8 cellular contexts compared by ENCODE assay signal in genomic region chr19:10112895-10113591, GRCh38. TPM values are rescaled to one million over a fixed set of nuclear protein-coding genes. Genes with fewer than 3 reads are reported as not detected.
DNase-seq lines count a peak whose midpoint lies in the region; ATAC-seq and TF ChIP-seq lines count a peak whose summit lies in the region.

No MANE protein-coding gene starts in this region.

- DNase-seq in GM03348 (ENCODE audit: low spot score) (peak; percentile 64), MM.1S (peak; percentile 46), hippocampal formation (lab: John Stamatoyannopoulos, UW) (no peak)
- DNase-seq in activated CD4-positive, alpha-beta T cell treated with anti-CD3 and anti-CD28 coated beads for 4 hours = peak; percentile 70 to 72
- peak in 9 of 10 donors; percentile 38 to 78 (median 57) for DNase-seq in naive thymus-derived CD8-positive, alpha-beta T cell

- H3K27me3 ChIP-seq in MM.1S (replicated peaks; ENCODE audit: insufficient read depth, low read length) = no peaks in the 10 kb centered on the region

- H3K4me1 ChIP-seq in MM.1S (ENCODE audit: low read length) = peaks cover 23% of the 10 kb centered on the region

- no peaks in the 10 kb centered on the region for H3K9me2 ChIP-seq in MM.1S (replicated peaks; ENCODE audit: insufficient read depth, low read length)

- POLR2A ChIA-PET in naive thymus-derived CD8-positive, alpha-beta T cell (lab: Charles Lee) = interaction anchor here (0.6 to 12.3 kb wide), 6 partner anchors 7 to 192 kb away, joined by 5 to 116 read pairs (median 54); partner anchors contain the start of genes ANGPTL6, DNMT1 and PPAN

- peaks cover 89% of the 10 kb centered on the region for H3K4me1 Mint-ChIP-seq in dendritic cell treated with granulocyte-macrophage colony-stimulating factor and Interleukin-4, amounts not matched to agents 40 ng/mL and 50 ng/mL, for 4 days (ENCODE audit: low read depth)
- H3K4me1 Mint-ChIP-seq in naive thymus-derived CD8-positive, alpha-beta T cell = peaks cover 19 to 58% (median 45%) of the 10 kb centered on the region in 4 donors

- H3K36me3 Mint-ChIP-seq in dendritic cell treated with granulocyte-macrophage colony-stimulating factor and Interleukin-4, amounts not matched to agents 40 ng/mL and 50 ng/mL, for 4 days (ENCODE audit: low read depth) = peaks cover 100% of the 10 kb centered on the region
- H3K36me3 Mint-ChIP-seq in naive thymus-derived CD8-positive, alpha-beta T cell = peaks cover 0 to 68% (median 11%) of the 10 kb centered on the region in 3 donors

- H3K4me3 ChIP-seq in MM.1S (ENCODE audit: low read length) = no peak overlapping the region

- no peaks in the 10 kb centered on the region for H3K27me3 Mint-ChIP-seq in dendritic cell treated with granulocyte-macrophage colony-stimulating factor and Interleukin-4, amounts not matched to agents 40 ng/mL and 50 ng/mL, for 4 days
- no peaks in the 10 kb centered on the region for H3K27me3 Mint-ChIP-seq in naive thymus-derived CD8-positive, alpha-beta T cell

- H4K20me1 ChIP-seq in MM.1S (ENCODE audit: insufficient read depth, low read length) = no peaks in the 10 kb centered on the region

- peak; percentile 60 to 61 for ATAC-seq in naive thymus-derived CD8-positive, alpha-beta T cell
- no peak for ATAC-seq in GM18907 (IDR thresholded peaks at IDR 0.05; ENCODE audit: unreplicated experiment)
- no peak for ATAC-seq in GM21528 (IDR thresholded peaks at IDR 0.05; ENCODE audit: low FRiP score, unreplicated experiment)

- H3K27ac Mint-ChIP-seq in dendritic cell treated with granulocyte-macrophage colony-stimulating factor and Interleukin-4, amounts not matched to agents 40 ng/mL and 50 ng/mL, for 4 days = peak overlapping the region; percentile 98
- peak overlapping the region; percentile 75 to 97 (median 89) for H3K27ac Mint-ChIP-seq in naive thymus-derived CD8-positive, alpha-beta T cell

- peaks cover 16% of the 10 kb centered on the region for H3K36me3 ChIP-seq in MM.1S (replicated peaks; ENCODE audit: insufficient read depth, low read length)

- no peak overlapping the region for H2AFZ ChIP-seq in MM.1S (ENCODE audit: low read length)

- H3K27ac ChIP-seq in MM.1S (ENCODE audit: low read length) = peak overlapping the region; percentile 39; the same call in 1 of the 2 replicates

- H3K9ac ChIP-seq in MM.1S (ENCODE audit: low read length) = no peak overlapping the region

- no peaks in the 10 kb centered on the region for H3K9me3 Mint-ChIP-seq in dendritic cell treated with granulocyte-macrophage colony-stimulating factor and Interleukin-4, amounts not matched to agents 40 ng/mL and 50 ng/mL, for 4 days
- H3K9me3 Mint-ChIP-seq in naive thymus-derived CD8-positive, alpha-beta T cell = no peaks in the 10 kb centered on the region

- peak; percentile 65 for TF ChIP-seq CTCF in MM.1S (IDR thresholded peaks at IDR 0.05; ENCODE audit: low read length)

- H3K9me3 ChIP-seq in MM.1S (replicated peaks; ENCODE audit: insufficient read depth, low read length) = no peaks in the 10 kb centered on the region

- peaks cover 36% of the 10 kb centered on the region for H3K79me2 ChIP-seq in MM.1S (ENCODE audit: low read length)

- intact Hi-C loops in dendritic cell treated with granulocyte-macrophage colony-stimulating factor and Interleukin-4, amounts not matched to agents 40 ng/mL and 50 ng/mL, for 4 days (cut with micrococcal nuclease) = no loop called here

- no peak overlapping the region for H3K4me2 ChIP-seq in MM.1S (ENCODE audit: low read depth, low read length)

- H3K4me3 Mint-ChIP-seq in dendritic cell treated with granulocyte-macrophage colony-stimulating factor and Interleukin-4, amounts not matched to agents 40 ng/mL and 50 ng/mL, for 4 days = peak overlapping the region; percentile 98
- H3K4me3 Mint-ChIP-seq in naive thymus-derived CD8-positive, alpha-beta T cell = peak overlapping the region; percentile 41 to 87 (median 62)

- peaks cover 37% of the 10 kb centered on the region for H3F3A ChIP-seq in MM.1S (ENCODE audit: insufficient read depth, low read length)

RNA-seq across cellular contexts. Expression of gene P2RY11, which starts 1.6 kb away (rescaled TPM):
- 10 to 100 TPM; 61.4 to 68.0 TPM for total RNA-seq in naive thymus-derived CD8-positive, alpha-beta T cell
- 1 to 10 TPM; 2.2 to 4.2 (median 2.9) TPM for polyA plus RNA-seq in naive thymus-derived CD8-positive, alpha-beta T cell

RNA-seq across cellular contexts. Expression of gene EIF3G, which starts 6.7 kb away (rescaled TPM):
- 100 to 1,000 TPM; 363 to 378 TPM for total RNA-seq in naive thymus-derived CD8-positive, alpha-beta T cell
- polyA plus RNA-seq in naive thymus-derived CD8-positive, alpha-beta T cell = 100 to 1,000 TPM; 226 to 282 (median 269) TPM

RNA-seq across cellular contexts. Expression of gene PPAN, which starts 6.9 kb away (rescaled TPM):
- total RNA-seq in naive thymus-derived CD8-positive, alpha-beta T cell = 100 to 1,000 TPM; 109 to 122 TPM
- polyA plus RNA-seq in naive thymus-derived CD8-positive, alpha-beta T cell = 10 to 100 TPM; 15.7 to 42.7 (median 25.8) TPM

RNA-seq across cellular contexts. Expression of gene ANGPTL6, which starts 10.6 kb away (rescaled TPM):
- total RNA-seq in naive thymus-derived CD8-positive, alpha-beta T cell = 1 to 10 TPM; 1.3 to 1.8 TPM
- polyA plus RNA-seq in naive thymus-derived CD8-positive, alpha-beta T cell = under 1 TPM; 0.54 to 0.82 (median 0.65) TPM

RNA-seq across cellular contexts. Expression of gene SHFL, which starts 26.9 kb away (rescaled TPM):
- 100 to 1,000 TPM; 109 to 113 TPM for total RNA-seq in naive thymus-derived CD8-positive, alpha-beta T cell
- polyA plus RNA-seq in naive thymus-derived CD8-positive, alpha-beta T cell = 10 to 100 TPM; 32.0 to 51.3 (median 34.6) TPM

Comparison
In these comparisons a context has a peak if more than half of its experiments do, and no peak if none do; other contexts are left out.
1. DNase-seq: peak in GM03348 (single experiment), MM.1S (single experiment), activated CD4-positive, alpha-beta T cell treated with anti-CD3 and anti-CD28 coated beads for 4 hours (2 of 2) and naive thymus-derived CD8-positive, alpha-beta T cell (9 of 10); none in hippocampal formation (0 of 2).
2. ATAC-seq: peak in naive thymus-derived CD8-positive, alpha-beta T cell (2 of 2); none in GM18907 (single experiment) and GM21528 (single experiment).